In genomic region chr10:108544500-108545120, GRCh38 we compare ENCODE assay signal across 8 cellular contexts.
A peak's percentile ranks its signal among the peaks of the same experiment; 100 is the strongest.
DNase-seq lines count a peak whose midpoint lies in the region; ATAC-seq and TF ChIP-seq lines count a peak whose summit lies in the region.

No MANE protein-coding gene starts in this region.

- TF ChIP-seq EP300 in transverse colon (IDR thresholded peaks at IDR 0.05; ENCODE audit: low read depth): no peak

- no peak overlapping the region for H3K27ac Mint-ChIP-seq in memory B cell

- peak overlapping the region; percentile 55 for H3K4me3 Mint-ChIP-seq in memory B cell

- no peak overlapping the region for H3K4me3 ChIP-seq in transverse colon

- TF ChIP-seq CTCF in transverse colon (IDR thresholded peaks at IDR 0.05): peak; percentile 67 to 87 (median 83)

- no peaks in the 10 kb centered on the region for H3K36me3 Mint-ChIP-seq in memory B cell

- in situ Hi-C loops in transverse colon (cut with MboI; ENCODE audit: low pct_ligation_motif_present in 1 of 4, low pct_unique_long_range_greater_than_20kb in 1 of 4, low sequenced_read_pairs in 3 of 4): no loop called here

- H3K27me3 ChIP-seq in transverse colon: no peaks in the 10 kb centered on the region

- H3K27me3 Mint-ChIP-seq in memory B cell: no peaks in the 10 kb centered on the region

- peaks cover 14% of the 10 kb centered on the region for H3K4me1 Mint-ChIP-seq in memory B cell

- H3K9me3 ChIP-seq in transverse colon: no peaks in the 10 kb centered on the region

- no peak for TF ChIP-seq POLR2A in transverse colon (IDR thresholded peaks at IDR 0.05)

- WGBS in transverse colon (ENCODE audit: low coverage in 1 of 2), 2 donors: 28 to 34% methylated on average over 5 to 10 of the region's 10 CpGs

- H3K4me1 ChIP-seq in transverse colon: no peaks in the 10 kb centered on the region

- intact Hi-C loops in transverse colon (cut with DNase I; ENCODE audit: low total_unique reads): no loop called here

- DNase-seq in NK-92 treated with Interleukin-12 subunit alpha and Interleukin-12 subunit beta, amount 100 ng/mL, for 24 hours (lab: John Stamatoyannopoulos, UW): peak; percentile 3
- DNase-seq in NK-92 (lab: John Stamatoyannopoulos, UW; ENCODE audit: unreplicated experiment) (no peak), HS-27A (ENCODE audit: low read depth) (peak; percentile 3), RPMI7951 (ENCODE audit: low read depth) (peak; percentile 68), dermis microvascular lymphatic vessel endothelial cell (ENCODE audit: low read depth in 2 of 2) (peak; percentile 58 to 71), memory B cell (ENCODE audit: low spot score in 2 of 2) (peak; percentile 38 to 47), transverse colon (peak; percentile 60)

- no peaks in the 10 kb centered on the region for H3K36me3 ChIP-seq in transverse colon

- H3K27ac ChIP-seq in transverse colon: no peak overlapping the region

- ATAC-seq in GM21390 (IDR thresholded peaks at IDR 0.05; ENCODE audit: unreplicated experiment): peak; percentile 70
- peak; percentile 45 for ATAC-seq in memory B cell (ENCODE audit: low read depth)

- H3K9me3 Mint-ChIP-seq in memory B cell: no peaks in the 10 kb centered on the region
